ENCODE assay signal across 18 cellular contexts in the genomic region with DNA sequence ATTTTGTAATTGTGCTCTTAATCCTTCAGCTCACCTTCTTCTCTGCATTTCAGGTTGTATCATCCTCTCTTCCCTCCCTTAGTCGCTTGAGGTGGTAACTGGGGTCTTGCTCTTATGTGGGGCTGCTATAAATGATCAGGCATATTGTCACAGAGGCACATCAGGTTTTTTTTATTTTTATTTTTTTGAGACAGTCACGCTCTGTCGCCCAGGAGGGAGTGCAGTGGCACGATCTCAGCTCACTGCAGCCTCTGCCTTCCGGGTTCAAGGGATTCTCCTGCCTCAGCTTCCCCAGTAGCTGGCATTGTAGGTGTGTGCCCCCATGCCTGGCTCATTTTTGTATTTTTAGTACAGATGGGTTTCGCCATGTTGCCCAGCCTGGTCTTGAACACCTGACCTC. TPM values are rescaled to one million over a fixed set of nuclear protein-coding genes. Genes with fewer than 3 reads are reported as not detected.
DNase-seq lines count a peak whose midpoint lies in the region; ATAC-seq and TF ChIP-seq lines count a peak whose summit lies in the region.
"Had no signal": no experiment of that assay in that cellular context is flagged by ENCODE, and none has a peak within 500 bp of the region (broad histone marks: within the 10 kb centered on the region; RNA-seq: fewer than 3 reads in every experiment).

No MANE protein-coding gene starts in this region.

- no peaks in the 10 kb centered on the region for H3K9me3 ChIP-seq in CD8-positive, alpha-beta memory T cell (ENCODE audit: low read length)
- H3K9me3 ChIP-seq: A549, SJCRH30 had no signal

- no peak for DNase-seq in activated T-cell treated with anti-CD3 and anti-CD28 coated beads, Interleukin-2, amount 50 U/mL, for 72 hours
- no peak for DNase-seq in activated T-cell treated with anti-CD3 and anti-CD28 coated beads, Interleukin-2, amount 50 U/mL, for 1 hour
- no peak for DNase-seq in CD8-positive, alpha-beta memory T cell
- no peak for DNase-seq in activated naive CD8-positive, alpha-beta T cell treated with anti-CD3 and anti-CD28 coated beads for 36 hours
- DNase-seq in progenitor cell of endocrine pancreas (ENCODE audit: low spot score, unreplicated experiment) (no peak), DMS153 treated with DMSO at 0.1 percent for 48 hours (lab: John Stamatoyannopoulos, UW; ENCODE audit: unreplicated experiment) (no peak), SW480 (ENCODE audit: low spot score) (no peak), HuH-7.5 (ENCODE audit: low spot score) (no peak)
- DNase-seq: DMS79, NCI-H1048, NCI-H1436 treated with DMSO at 0.1 percent for 48 hours, NCI-H2081, NCI-H774, PC-3, SJCRH30 had no signal

- no peak overlapping the region for H3K4me3 ChIP-seq in CD8-positive, alpha-beta memory T cell (ENCODE audit: low read length)
- H3K4me3 ChIP-seq: A549, SJCRH30 had no signal

- ATAC-seq in activated T-cell treated with anti-CD3 and anti-CD28 coated beads, Interleukin-2, amount 50 U/mL, for 72 hours (replicated peaks in 1 of 2): no peak
- ATAC-seq: A549, HepG2, PC-3 had no signal

- no peak for TF ChIP-seq CTCF in progenitor cell of endocrine pancreas (IDR thresholded peaks at IDR 0.05; ENCODE audit: unreplicated experiment)

- no peaks in the 10 kb centered on the region for H3K27me3 ChIP-seq in CD8-positive, alpha-beta memory T cell (ENCODE audit: insufficient read depth, low read length, poor library complexity, severe bottlenecking)
- H3K27me3 ChIP-seq: SJCRH30 had no signal

- no peaks in the 10 kb centered on the region for H3K27me3 Mint-ChIP-seq in activated T-cell treated with anti-CD3 and anti-CD28 coated beads, Interleukin-2, amount 50 U/mL, for 72 hours (ENCODE audit: low read depth)
- H3K27me3 Mint-ChIP-seq in CD8-positive, alpha-beta memory T cell: no peaks in the 10 kb centered on the region
- H3K27me3 Mint-ChIP-seq in activated naive CD8-positive, alpha-beta T cell treated with anti-CD3 and anti-CD28 coated beads for 36 hours: no peaks in the 10 kb centered on the region
- no peaks in the 10 kb centered on the region for H3K27me3 Mint-ChIP-seq in progenitor cell of endocrine pancreas

- H3K36me3 Mint-ChIP-seq in activated T-cell treated with anti-CD3 and anti-CD28 coated beads, Interleukin-2, amount 50 U/mL, for 72 hours (ENCODE audit: insufficient read depth in 2 of 2): peaks cover 11 to 45% of the 10 kb centered on the region in 2 donors
- peaks cover 0 to 92% (median 15%) of the 10 kb centered on the region in 3 donors for H3K36me3 Mint-ChIP-seq in CD8-positive, alpha-beta memory T cell
- H3K36me3 Mint-ChIP-seq in activated naive CD8-positive, alpha-beta T cell treated with anti-CD3 and anti-CD28 coated beads for 36 hours: peaks cover 49% of the 10 kb centered on the region
- H3K36me3 Mint-ChIP-seq in progenitor cell of endocrine pancreas (ENCODE audit: insufficient read depth): peaks cover 27% of the 10 kb centered on the region

- no peaks in the 10 kb centered on the region for H3K9me3 Mint-ChIP-seq in activated T-cell treated with anti-CD3 and anti-CD28 coated beads, Interleukin-2, amount 50 U/mL, for 72 hours
- H3K9me3 Mint-ChIP-seq in CD8-positive, alpha-beta memory T cell: no peaks in the 10 kb centered on the region
- no peaks in the 10 kb centered on the region for H3K9me3 Mint-ChIP-seq in activated naive CD8-positive, alpha-beta T cell treated with anti-CD3 and anti-CD28 coated beads for 36 hours
- H3K9me3 Mint-ChIP-seq in progenitor cell of endocrine pancreas (ENCODE audit: low read depth): no peaks in the 10 kb centered on the region
- H3K9me3 Mint-ChIP-seq: CD14-positive monocyte had no signal

- H3K4me1 ChIP-seq in CD8-positive, alpha-beta memory T cell (ENCODE audit: insufficient read depth, low read length): peaks cover 36% of the 10 kb centered on the region
- H3K4me1 ChIP-seq: SJCRH30 had no signal

- POLR2A ChIA-PET in CD8-positive, alpha-beta memory T cell (lab: Charles Lee): interaction anchor here (1.1 kb wide), 1 partner anchor 10 kb away, joined by 3 read pairs; the partner anchor contains the start of gene CDV3

- H3K4me3 Mint-ChIP-seq in activated T-cell treated with anti-CD3 and anti-CD28 coated beads, Interleukin-2, amount 50 U/mL, for 72 hours: no peak overlapping the region
- peak overlapping the region in 1 of 7 donors; percentile 27 for H3K4me3 Mint-ChIP-seq in CD8-positive, alpha-beta memory T cell
- peak overlapping the region; percentile 4 for H3K4me3 Mint-ChIP-seq in activated naive CD8-positive, alpha-beta T cell treated with anti-CD3 and anti-CD28 coated beads for 36 hours
- H3K4me3 Mint-ChIP-seq in progenitor cell of endocrine pancreas (ENCODE audit: low read depth): no peak overlapping the region
- H3K4me3 Mint-ChIP-seq: CD14-positive monocyte had no signal

- peaks cover 55% of the 10 kb centered on the region for H3K36me3 ChIP-seq in CD8-positive, alpha-beta memory T cell (ENCODE audit: insufficient read depth, low read length)

- H3K27ac Mint-ChIP-seq in activated T-cell treated with anti-CD3 and anti-CD28 coated beads, Interleukin-2, amount 50 U/mL, for 72 hours: peak overlapping the region; percentile 93
- H3K27ac Mint-ChIP-seq in CD8-positive, alpha-beta memory T cell: peak overlapping the region in 5 of 8 donors; percentile 12 to 92 (median 25)
- no peak overlapping the region for H3K27ac Mint-ChIP-seq in activated naive CD8-positive, alpha-beta T cell treated with anti-CD3 and anti-CD28 coated beads for 36 hours
- H3K27ac Mint-ChIP-seq in progenitor cell of endocrine pancreas: peak overlapping the region; percentile 73
- H3K27ac Mint-ChIP-seq: CD14-positive monocyte had no signal

- no peak overlapping the region for H3K27ac ChIP-seq in CD8-positive, alpha-beta memory T cell (ENCODE audit: low read depth, low read length)
- H3K27ac ChIP-seq: A549, SJCRH30 had no signal

- CTCF ChIA-PET in CD8-positive, alpha-beta memory T cell (lab: Charles Lee): interaction anchor here (1.4 kb wide), 1 partner anchor 9 kb away, joined by 3 read pairs; no protein-coding TSS in a partner anchor

- H3K4me1 Mint-ChIP-seq in activated T-cell treated with anti-CD3 and anti-CD28 coated beads, Interleukin-2, amount 50 U/mL, for 72 hours (ENCODE audit: low read depth): peaks cover 66% of the 10 kb centered on the region
- peaks cover 42 to 77% (median 65%) of the 10 kb centered on the region in 3 donors for H3K4me1 Mint-ChIP-seq in CD8-positive, alpha-beta memory T cell
- H3K4me1 Mint-ChIP-seq in activated naive CD8-positive, alpha-beta T cell treated with anti-CD3 and anti-CD28 coated beads for 36 hours: peaks cover 57% of the 10 kb centered on the region
- H3K4me1 Mint-ChIP-seq in progenitor cell of endocrine pancreas (ENCODE audit: low read depth): peaks cover 5% of the 10 kb centered on the region

RNA-seq across cellular contexts. Expression of gene CDV3, which starts 9.9 kb away (rescaled TPM):
- total RNA-seq in activated T-cell treated with anti-CD3 and anti-CD28 coated beads, Interleukin-2, amount 50 U/mL, for 72 hours: 100 to 1,000 TPM; 261 to 288 TPM
- 100 to 1,000 TPM; 298 to 322 TPM for total RNA-seq in CD8-positive, alpha-beta memory T cell
- 71.5 TPM for polyA plus RNA-seq in CD8-positive, alpha-beta memory T cell
- 100 to 1,000 TPM; 268 to 269 TPM for total RNA-seq in activated naive CD8-positive, alpha-beta T cell treated with anti-CD3 and anti-CD28 coated beads for 36 hours
- 175 and 177 TPM in 2 replicates for total RNA-seq in progenitor cell of endocrine pancreas
